ENCODE assay signal across 8 cellular contexts in the genomic region with DNA sequence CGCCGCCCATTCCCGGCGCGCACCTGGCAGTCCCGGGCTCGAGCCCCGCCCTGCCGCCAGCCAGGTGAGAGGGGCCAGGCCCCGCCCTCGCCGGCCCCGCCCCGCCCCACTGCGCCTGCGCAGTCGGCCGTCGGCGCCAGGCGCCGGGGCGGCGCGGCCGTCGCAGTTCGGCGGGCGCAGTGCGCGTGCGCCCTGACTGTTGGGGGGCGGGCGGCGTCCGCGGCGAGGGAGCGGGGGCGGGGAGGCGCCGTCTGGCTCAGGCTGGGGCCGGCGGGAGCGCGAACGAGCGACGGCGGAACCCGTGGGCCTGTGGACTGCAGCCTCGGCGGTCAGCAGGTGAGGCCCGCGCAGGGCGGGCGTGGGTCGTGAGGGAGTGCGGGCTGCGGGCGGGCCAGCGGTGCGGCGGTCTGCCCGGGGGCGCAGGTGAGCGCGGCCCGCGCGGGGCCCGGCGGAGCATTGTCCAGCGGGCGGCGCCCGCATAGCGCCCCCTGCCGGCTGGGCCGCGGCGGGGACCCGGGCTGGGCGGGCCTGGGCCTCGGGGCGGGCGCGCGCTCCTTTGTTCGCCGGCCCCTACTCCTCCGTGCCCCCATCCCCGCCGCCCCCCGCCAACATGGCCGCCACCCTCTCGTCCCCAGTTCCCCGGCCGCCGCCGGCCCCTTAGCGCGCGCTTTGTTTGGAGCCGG. TPM values are rescaled to one million over a fixed set of nuclear protein-coding genes. Genes with fewer than 3 reads are reported as not detected.
A peak's percentile ranks its signal among the peaks of the same experiment; 100 is the strongest.
DNase-seq lines count a peak whose midpoint lies in the region; ATAC-seq and TF ChIP-seq lines count a peak whose summit lies in the region.

Gene SPIN1, plus strand, starts transcription at position 242 of the 683 bp plus-strand sequence. CDS start 38,096 bp downstream, outside the sequence.

- TF ChIP-seq POLR2A in GM18526 (IDR thresholded peaks at IDR 0.05; ENCODE audit: extremely low read depth, insufficient read length) = peak; percentile 54

- H3K27me3 ChIP-seq in AG04450 (ENCODE audit: control insufficient read depth, insufficient read depth, low read length) (no peaks in the 10 kb centered on the region), layer of hippocampus (ENCODE audit: control insufficient read depth, insufficient read depth, low read length) (no peaks in the 10 kb centered on the region)

- CTCF ChIA-PET in AG04450 (lab: Charles Lee) = no interaction called here

- TF ChIP-seq CTCF in AG04450 (IDR thresholded peaks at IDR 0.05; ENCODE audit: low read depth, low read length) (peak; percentile 28), chondrocyte (IDR thresholded peaks at IDR 0.05) (peak; percentile 69)

- no peaks in the 10 kb centered on the region for H3K9me3 Mint-ChIP-seq in chondrocyte (ENCODE audit: low read depth)

- no peaks in the 10 kb centered on the region for H3K9me3 ChIP-seq in AG04450 (ENCODE audit: control insufficient read depth, insufficient read depth, low read length)

- peak within 1 kb of the TSS; percentile 94 for H3K27ac Mint-ChIP-seq in chondrocyte (ENCODE audit: unreplicated experiment)

- DNase-seq in AG04450 (ENCODE audit: low read depth, low spot score) = no peak
- peak; percentile 63 for DNase-seq in NCI-H2196 treated with DMSO at 0.1 percent for 48 hours (lab: John Stamatoyannopoulos, UW; ENCODE audit: unreplicated experiment)
- peak; percentile 69 to 74 for DNase-seq in activated CD4-positive, alpha-beta T cell treated with anti-CD3 and anti-CD28 coated beads for 24 hours (ENCODE audit: low read depth in 2 of 2)
- DNase-seq in chondrocyte (ENCODE audit: low spot score) = no peak
- DNase-seq in stimulated activated CD4-positive, alpha-beta T cell treated with anti-CD3 and anti-CD28 coated beads, Interleukin-1b, Interleukin-23, amount 100 ng/mL, for 4 hours (ENCODE audit: low read depth in 2 of 2) = peak; percentile 86 to 88

- H3K27me3 Mint-ChIP-seq in chondrocyte (ENCODE audit: low read depth) = no peaks in the 10 kb centered on the region

- POLR2A ChIA-PET in AG04450 (lab: Yijun Ruan, JAX) = no interaction called here

- peak within 1 kb of the TSS; percentile 93 for H3K4me3 Mint-ChIP-seq in chondrocyte (ENCODE audit: unreplicated experiment)

- peak; percentile 60 for ATAC-seq in HG03060 (IDR thresholded peaks at IDR 0.05; ENCODE audit: low read depth, unreplicated experiment)

- peaks cover 54% of the 10 kb centered on the region for H3K4me1 Mint-ChIP-seq in chondrocyte (ENCODE audit: low read depth)

- H3K4me3 ChIP-seq in AG04450 (ENCODE audit: low read depth, low read length) = peak within 1 kb of the TSS; percentile 91

- peak within 1 kb of the TSS; percentile 68 for H3K27ac ChIP-seq in AG04450 (ENCODE audit: low read depth, low read length)
- peak within 1 kb of the TSS; percentile 89 for H3K27ac ChIP-seq in layer of hippocampus (ENCODE audit: low read depth, low read length)

- no peaks in the 10 kb centered on the region for H3K36me3 Mint-ChIP-seq in chondrocyte (ENCODE audit: low read depth)

RNA-seq across cellular contexts. Expression of gene SPIN1, which starts in this region (rescaled TPM):
- 93.0 and 119 TPM in 2 replicates for polyA plus RNA-seq in AG04450 (2011; rRNA removed)
- 71.7 and 102 TPM in 2 replicates for polyA minus RNA-seq in AG04450 (2011; rRNA and poly(A)+ RNA removed)
- total RNA-seq in chondrocyte = 94.9 to 110 TPM (median 103 TPM) in 3 replicates

Comparison
In these comparisons a context has a peak if more than half of its experiments do, and no peak if none do; other contexts are left out.
1. DNase-seq: peak in NCI-H2196 treated with DMSO at 0.1 percent for 48 hours (single experiment), activated CD4-positive, alpha-beta T cell treated with anti-CD3 and anti-CD28 coated beads for 24 hours (2 of 2) and stimulated activated CD4-positive, alpha-beta T cell treated with anti-CD3 and anti-CD28 coated beads, Interleukin-1b, Interleukin-23, amount 100 ng/mL, for 4 hours (2 of 2); none in AG04450 (single experiment) and chondrocyte (single experiment).